ENCODE assay signal across 32 cellular contexts in genomic region chr1:2913091-2913490, GRCh38.
"Had no signal": no experiment of that assay in that cellular context is flagged by ENCODE, and none has a peak within 500 bp of the region (broad histone marks: within the 10 kb centered on the region; RNA-seq: fewer than 3 reads in every experiment).

No MANE protein-coding gene starts in this region.

- DNase-seq: naive B cell; naive thymus-derived CD8-positive, alpha-beta T cell; nephron progenitor cell; occipital lobe; ovary; psoas muscle; right cardiac atrium; spleen; stimulated activated CD4-positive, alpha-beta T cell treated with anti-CD3 and anti-CD28 coated beads, Interleukin-12 subunit alpha, Interleukin-12 subunit beta, amount 100 ng/mL, for 4 hours; stimulated activated CD4-positive, alpha-beta T cell treated with anti-CD3 and anti-CD28 coated beads, Interleukin-2, amount 100 ng/mL, for 24 hours; stimulated activated CD4-positive, alpha-beta T cell treated with anti-CD3 and anti-CD28 coated beads, Interleukin-2, amount 100 ng/mL, for 48 hours; stimulated activated CD4-positive, alpha-beta T cell treated with anti-CD3 and anti-CD28 coated beads, Interleukin-4, amount 100 ng/mL, for 24 hours; stimulated activated naive B cell treated with anti-CD40 and anti-IgM and Interleukin-4, amounts not matched to agents 10 μg/mL and 1 μg/mL and 100 μg/mL, for 72 hours; stimulated activated naive CD4-positive, alpha-beta T cell treated with Interleukin-2 at 50 U/mL for 16 hours; substantia nigra; thyroid gland; trophoblast cell had no signal

- H3K4me3 Mint-ChIP-seq: naive B cell; naive thymus-derived CD8-positive, alpha-beta T cell; natural killer cell treated with Interleukin-12 subunit alpha and Interleukin-12 subunit beta and Interleukin-15 and Interleukin-18, amount 100 ng/mL, for 72 hours; nephron progenitor cell; neural crest cell; stimulated activated effector memory CD8-positive, alpha-beta T cell treated with anti-CD3 and anti-CD28 coated beads, Interleukin-12 subunit alpha, Interleukin-12 subunit beta, amount 100 ng/mL, for 72 hours; stimulated activated naive B cell treated with anti-CD40 and anti-IgM and Interleukin-4, amounts not matched to agents 10 μg/mL and 1 μg/mL and 100 μg/mL, for 72 hours; stimulated activated naive CD8-positive, alpha-beta T cell treated with anti-CD3 and anti-CD28 coated beads, Interleukin-15, Interleukin-2, amounts not matched to agents 100 ng/mL and 50 ng/mL, for 24 hours had no signal

- H3K36me3 Mint-ChIP-seq: naive B cell; naive thymus-derived CD8-positive, alpha-beta T cell; natural killer cell treated with Interleukin-12 subunit alpha and Interleukin-12 subunit beta and Interleukin-15 and Interleukin-18, amount 100 ng/mL, for 72 hours; stimulated activated effector memory CD8-positive, alpha-beta T cell treated with anti-CD3 and anti-CD28 coated beads, Interleukin-12 subunit alpha, Interleukin-12 subunit beta, amount 100 ng/mL, for 72 hours; stimulated activated naive B cell treated with anti-CD40 and anti-IgM and Interleukin-4, amounts not matched to agents 10 μg/mL and 1 μg/mL and 100 μg/mL, for 72 hours had no signal

- H3K4me1 ChIP-seq: parathyroid adenoma, psoas muscle, spleen, suprapubic skin, thyroid gland, tibial nerve, upper lobe of left lung, vagina had no signal

- FAIRE-seq: urothelium cell line had no signal

- H3K27ac ChIP-seq: ovary, parathyroid adenoma, psoas muscle, skin epidermis, spleen, suprapubic skin, thoracic aorta, thyroid gland, tibial nerve, upper lobe of left lung, vagina had no signal

- H3K9ac ChIP-seq: parathyroid adenoma had no signal

- H3K9me3 ChIP-seq: ovary, psoas muscle, spleen, suprapubic skin, thoracic aorta, thyroid gland, tibial nerve, upper lobe of left lung, vagina had no signal

- H3K4me3 ChIP-seq: ovary, psoas muscle, skin epidermis, smooth muscle cell, spleen, suprapubic skin, thoracic aorta, thyroid gland, tibial nerve, upper lobe of left lung, vagina had no signal

- H3K36me3 ChIP-seq: ovary, spleen, suprapubic skin, thoracic aorta, thyroid gland, tibial nerve, upper lobe of left lung, vagina had no signal

- H3K27ac Mint-ChIP-seq: naive B cell; naive thymus-derived CD8-positive, alpha-beta T cell; natural killer cell treated with Interleukin-12 subunit alpha and Interleukin-12 subunit beta and Interleukin-15 and Interleukin-18, amount 100 ng/mL, for 72 hours; nephron progenitor cell; progenitor cell of endocrine pancreas; stimulated activated effector memory CD8-positive, alpha-beta T cell treated with anti-CD3 and anti-CD28 coated beads, Interleukin-12 subunit alpha, Interleukin-12 subunit beta, amount 100 ng/mL, for 72 hours; stimulated activated naive B cell treated with anti-CD40 and anti-IgM and Interleukin-4, amounts not matched to agents 10 μg/mL and 1 μg/mL and 100 μg/mL, for 72 hours; stimulated activated naive CD8-positive, alpha-beta T cell treated with anti-CD3 and anti-CD28 coated beads, Interleukin-15, Interleukin-2, amounts not matched to agents 100 ng/mL and 50 ng/mL, for 24 hours had no signal

- H3K79me2 ChIP-seq: parathyroid adenoma had no signal

- H2AFZ ChIP-seq: parathyroid adenoma had no signal

- H3K27me3 ChIP-seq: ovary, thyroid gland, tibial nerve, upper lobe of left lung, vagina had no signal

- H3K9me3 Mint-ChIP-seq: naive thymus-derived CD8-positive, alpha-beta T cell had no signal

- H3K4me1 Mint-ChIP-seq: nephron progenitor cell; neural crest cell; stimulated activated effector memory CD8-positive, alpha-beta T cell treated with anti-CD3 and anti-CD28 coated beads, Interleukin-12 subunit alpha, Interleukin-12 subunit beta, amount 100 ng/mL, for 72 hours had no signal

- H3K27me3 Mint-ChIP-seq: naive B cell; natural killer cell treated with Interleukin-12 subunit alpha and Interleukin-12 subunit beta and Interleukin-15 and Interleukin-18, amount 100 ng/mL, for 72 hours; progenitor cell of endocrine pancreas; stimulated activated naive B cell treated with anti-CD40 and anti-IgM and Interleukin-4, amounts not matched to agents 10 μg/mL and 1 μg/mL and 100 μg/mL, for 72 hours; stimulated activated naive CD8-positive, alpha-beta T cell treated with anti-CD3 and anti-CD28 coated beads, Interleukin-15, Interleukin-2, amounts not matched to agents 100 ng/mL and 50 ng/mL, for 24 hours had no signal

- ATAC-seq: naive thymus-derived CD8-positive, alpha-beta T cell; natural killer cell treated with Interleukin-12 subunit alpha and Interleukin-12 subunit beta and Interleukin-15 and Interleukin-18, amount 100 ng/mL, for 72 hours; psoas muscle; right cardiac atrium; sciatic nerve; stimulated activated effector memory CD8-positive, alpha-beta T cell treated with anti-CD3 and anti-CD28 coated beads, Interleukin-12 subunit alpha, Interleukin-12 subunit beta, amount 100 ng/mL, for 72 hours; stimulated activated naive B cell treated with anti-CD40 and anti-IgM and Interleukin-4, amounts not matched to agents 10 μg/mL and 1 μg/mL and 100 μg/mL, for 72 hours had no signal

- H3K4me2 ChIP-seq: smooth muscle cell had no signal
